Comparison of ENCODE assay signal across 2 cellular contexts in genomic region chr17:38466346-38467315, GRCh38.
TF ChIP-seq lines count a peak whose summit lies in the region.

No MANE protein-coding gene starts in this region.

TF ChIP-seq in IMR-90, 13 proteins besides CTCF, POLR2A, EP300 and RAD21:
- no peak for TF ChIP-seq MAFK (IDR thresholded peaks at IDR 0.05; ENCODE audit: low read depth, low read length)

TF ChIP-seq in endothelial cell of umbilical vein, 7 proteins besides CTCF, POLR2A, EP300 and RAD21:
- no peak for TF ChIP-seq GATA2 (IDR thresholded peaks at IDR 0.05; ENCODE audit: insufficient read depth, insufficient read length, low read depth, low read length)
- TF ChIP-seq MYC (IDR thresholded peaks at IDR 0.05; ENCODE audit: low read depth, low read length): no peak
- no peak for TF ChIP-seq POLR2AphosphoS5 (IDR thresholded peaks at IDR 0.05; ENCODE audit: insufficient read depth, low read depth, low read length)
- no peak for TF ChIP-seq EZH2 (IDR thresholded peaks at IDR 0.05; ENCODE audit: borderline replicate concordance, low read depth, low read length, severe bottlenecking)
- no peak for TF ChIP-seq JUN (IDR thresholded peaks at IDR 0.05; ENCODE audit: borderline replicate concordance, insufficient read depth, insufficient read length, low read depth)
- TF ChIP-seq FOS (IDR thresholded peaks at IDR 0.05; ENCODE audit: borderline replicate concordance, insufficient read depth, low read length): no peak
- TF ChIP-seq MAX (IDR thresholded peaks at IDR 0.05; ENCODE audit: insufficient read depth, insufficient read length): no peak
